ENCODE assay signal across 19 cellular contexts in the genomic region with DNA sequence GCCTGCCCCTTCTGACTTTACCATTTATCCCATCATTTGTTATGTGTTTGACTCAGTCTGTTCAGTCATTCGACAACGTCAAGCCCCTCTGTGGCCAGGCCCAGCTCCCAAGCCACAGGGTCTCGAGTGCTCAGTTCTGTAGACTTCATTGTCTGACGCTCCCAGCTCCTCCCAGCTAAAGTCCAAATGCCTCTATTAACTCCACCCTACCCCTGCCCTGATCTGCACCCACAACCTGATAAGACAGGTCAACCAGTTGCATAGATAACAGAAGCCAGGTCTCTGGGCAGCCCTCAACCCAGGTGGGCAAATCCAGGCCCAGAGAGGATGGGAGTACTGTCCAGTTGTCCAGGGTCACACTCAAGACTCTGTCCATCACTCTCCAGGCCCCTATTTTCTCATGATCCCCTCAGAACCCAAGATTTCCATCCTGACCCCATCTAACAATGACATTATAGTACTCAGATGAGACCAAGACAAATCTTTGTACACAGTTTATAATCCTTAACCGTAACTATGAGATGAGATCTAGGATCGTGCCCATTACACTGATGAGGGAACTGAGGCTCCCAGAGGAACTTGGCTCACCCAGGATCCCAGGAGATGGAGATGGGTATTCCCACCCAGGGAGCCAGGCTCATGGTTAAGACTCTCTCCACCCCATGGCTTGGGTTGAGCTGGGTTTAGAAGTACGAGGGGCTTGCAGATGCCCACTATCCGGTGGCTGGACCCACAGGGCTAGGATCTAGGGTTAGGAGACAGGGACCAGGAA. TPM values are rescaled to one million over a fixed set of nuclear protein-coding genes. Genes with fewer than 3 reads are reported as not detected.
DNase-seq lines count a peak whose midpoint lies in the region; FAIRE-seq and TF ChIP-seq lines count a peak whose summit lies in the region.
"Had no signal": no experiment of that assay in that cellular context is flagged by ENCODE, and none has a peak within 500 bp of the region (broad histone marks: within the 10 kb centered on the region; RNA-seq: fewer than 3 reads in every experiment).

No MANE protein-coding gene starts in this region.

- TF ChIP-seq RAD21 in liver (IDR thresholded peaks at IDR 0.05), result no peak

- H3K4me1 ChIP-seq in astrocyte (ENCODE audit: insufficient read depth, low read length), result peaks cover 3% of the 10 kb centered on the region
- H3K4me1 ChIP-seq in liver (ENCODE audit: control insufficient read depth in 4 of 4, insufficient read depth in 4 of 4, low read length in 3 of 4), result peaks cover 14 to 41% (median 33%) of the 10 kb centered on the region in 4 donors
- peaks cover 6 to 12% of the 10 kb centered on the region in 2 donors for H3K4me1 ChIP-seq in small intestine (ENCODE audit: control insufficient read depth in 2 of 2, insufficient read depth in 1 of 2, low read depth in 1 of 2, low read length in 1 of 2)

- H3K79me2 ChIP-seq in astrocyte (ENCODE audit: insufficient read depth, low read length), result no peaks in the 10 kb centered on the region

- peaks cover 5% of the 10 kb centered on the region for H3K4me1 Mint-ChIP-seq in astrocyte (ENCODE audit: low read depth, unreplicated experiment)
- no peaks in the 10 kb centered on the region for H3K4me1 Mint-ChIP-seq in activated T-helper 1 cell treated with anti-CD3 and anti-CD28 coated beads, Interleukin-12 subunit alpha, Interleukin-12 subunit beta, Interleukin-2, Interleukin-4 antibody, amounts not matched to agents 30 ng/mL and 10 ng/mL and 1 ng/mL, durations not matched to agents 14 hours and 24 hours and 36 hours (ENCODE audit: low read depth)

- peaks cover 20% of the 10 kb centered on the region for H3K36me3 Mint-ChIP-seq in astrocyte (ENCODE audit: low read depth, unreplicated experiment)
- H3K36me3 Mint-ChIP-seq in activated T-helper 1 cell treated with anti-CD3 and anti-CD28 coated beads, Interleukin-12 subunit alpha, Interleukin-12 subunit beta, Interleukin-2, Interleukin-4 antibody, amounts not matched to agents 30 ng/mL and 10 ng/mL and 1 ng/mL, durations not matched to agents 14 hours and 24 hours and 36 hours (ENCODE audit: low read depth), result peaks cover 11% of the 10 kb centered on the region

- peak overlapping the region; percentile 81 for H3K4me2 ChIP-seq in astrocyte (ENCODE audit: low read length)

- no peaks in the 10 kb centered on the region for H3K9me3 ChIP-seq in astrocyte (ENCODE audit: insufficient read depth, low read depth, low read length)
- no peaks in the 10 kb centered on the region for H3K9me3 ChIP-seq in liver (ENCODE audit: control insufficient read depth in 4 of 4, low read length in 3 of 4)
- H3K9me3 ChIP-seq in small intestine (ENCODE audit: control insufficient read depth, low read depth), result no peaks in the 10 kb centered on the region
- H3K9me3 ChIP-seq: esophagus squamous epithelium, ovary had no signal

- H3K27me3 ChIP-seq in H7 (ENCODE audit: control insufficient read depth, insufficient read depth, low read length), result peaks cover 21% of the 10 kb centered on the region; the same call in 1 of the 2 replicates
- no peaks in the 10 kb centered on the region for H3K27me3 ChIP-seq in astrocyte (ENCODE audit: insufficient read depth, low read length)
- no peaks in the 10 kb centered on the region for H3K27me3 ChIP-seq in liver (ENCODE audit: control insufficient read depth in 4 of 4, insufficient read depth in 4 of 4, low read length in 3 of 4)
- H3K27me3 ChIP-seq in small intestine (ENCODE audit: control insufficient read depth in 2 of 2, insufficient read depth in 2 of 2, low read length in 2 of 2), result no peaks in the 10 kb centered on the region
- H3K27me3 ChIP-seq: ovary had no signal

- H3K36me3 ChIP-seq in H7 (replicated peaks; ENCODE audit: control insufficient read depth, insufficient read depth, low read length), result peaks cover 1% of the 10 kb centered on the region; the same call in 1 of the 2 replicates
- H3K36me3 ChIP-seq in astrocyte (ENCODE audit: insufficient read depth, low read length), result no peaks in the 10 kb centered on the region
- peaks cover 0 to 5% (median 3%) of the 10 kb centered on the region in 4 donors for H3K36me3 ChIP-seq in liver (ENCODE audit: control insufficient read depth in 4 of 4, insufficient read depth in 3 of 4, low read depth in 1 of 4, low read length in 3 of 4)
- peaks cover 7 to 11% of the 10 kb centered on the region in 2 donors for H3K36me3 ChIP-seq in small intestine (ENCODE audit: control insufficient read depth in 2 of 2, insufficient read depth in 2 of 2, low read length in 2 of 2)
- H3K36me3 ChIP-seq: ovary had no signal

- 85% methylated on average over 8 of the region's 8 CpGs for WGBS in liver
- 20 to 75% (median 43%) methylated on average over 8 of the region's 8 CpGs for WGBS in small intestine, 3 donors

- H3K27ac ChIP-seq in astrocyte (ENCODE audit: low read depth, low read length), result no peak overlapping the region
- H3K27ac ChIP-seq in liver (ENCODE audit: low read depth in 1 of 2, low read length in 2 of 2), result no peak overlapping the region
- peak overlapping the region; percentile 74 to 86 for H3K27ac ChIP-seq in small intestine (ENCODE audit: low read depth in 1 of 2, low read length in 1 of 2)
- H3K27ac ChIP-seq: C4-2B, esophagus squamous epithelium, ovary had no signal

- H4K20me1 ChIP-seq in astrocyte (ENCODE audit: insufficient read depth, low read length), result no peaks in the 10 kb centered on the region

- peak overlapping the region; percentile 61; the same call in 1 of the 2 replicates for H3K4me3 ChIP-seq in H7 (ENCODE audit: insufficient read depth, low read depth, low read length)
- peak overlapping the region; percentile 46 for H3K4me3 ChIP-seq in astrocyte (ENCODE audit: insufficient read depth, low read depth, low read length)
- H3K4me3 ChIP-seq in liver (ENCODE audit: low read depth in 1 of 3, low read length in 3 of 3), result peak overlapping the region in 2 of 3 donors; percentile 67 to 68
- peak overlapping the region in 1 of 2 donors; percentile 72 for H3K4me3 ChIP-seq in small intestine (ENCODE audit: low read depth in 1 of 2, low read length in 2 of 2)
- H3K4me3 ChIP-seq: lung had no signal

- intact Hi-C loops in activated T-helper 1 cell treated with anti-CD3 and anti-CD28 coated beads, Interleukin-12 subunit alpha, Interleukin-12 subunit beta, Interleukin-2, Interleukin-4 antibody, amounts not matched to agents 30 ng/mL and 10 ng/mL and 1 ng/mL, durations not matched to agents 14 hours and 24 hours and 36 hours (cut with micrococcal nuclease), result no loop called here

- H3K9ac ChIP-seq in astrocyte (ENCODE audit: low read length) (no peak overlapping the region), liver (ENCODE audit: low read depth in 1 of 2, low read length in 2 of 2) (no peak overlapping the region)

- peak overlapping the region; percentile 64 for H2AFZ ChIP-seq in astrocyte (ENCODE audit: low read depth, low read length)

- FAIRE-seq in astrocyte (lab: Jason Lieb, UNC) (no peak), small intestine (lab: Jason Lieb, UNC) (no peak)
- FAIRE-seq: urothelium cell line had no signal

- no peak for DNase-seq in H7
- no peak for DNase-seq in astrocyte (ENCODE audit: low read depth)
- peak; percentile 95 for DNase-seq in small intestine
- DNase-seq in activated T-helper 1 cell treated with anti-CD3 and anti-CD28 coated beads, Interleukin-12 subunit alpha, Interleukin-12 subunit beta, Interleukin-2, Interleukin-4 antibody, amounts not matched to agents 30 ng/mL and 10 ng/mL and 1 ng/mL, durations not matched to agents 14 hours and 24 hours and 36 hours (ENCODE audit: low spot score), result no peak
- no peak for DNase-seq in nucleus accumbens (lab: John Stamatoyannopoulos, UW)
- DNase-seq in NCI-H2171 treated with DMSO at 0.1 percent for 48 hours (lab: John Stamatoyannopoulos, UW), result no peak
- DNase-seq: activated B cell treated with CpG ODN at 0.5 μM for 24 hours; activated naive CD4-positive, alpha-beta T cell; esophagus squamous epithelium; MM.1S; NCI-H2029; NCI-H526 treated with DMSO at 0.1 percent for 48 hours; ovary; stimulated activated naive CD4-positive, alpha-beta T cell treated with Interleukin-2 at 50 U/mL for 16 hours had no signal

- TF ChIP-seq CTCF in astrocyte (IDR thresholded peaks at IDR 0.05; ENCODE audit: insufficient read depth, low read depth, low read length), result no peak
- no peak for TF ChIP-seq CTCF in liver (IDR thresholded peaks at IDR 0.05; ENCODE audit: low read depth, low read length, missing input control)

- peak overlapping the region; percentile 77 for H3K4me3 Mint-ChIP-seq in astrocyte (ENCODE audit: unreplicated experiment)
- no peak overlapping the region for H3K4me3 Mint-ChIP-seq in activated T-helper 1 cell treated with anti-CD3 and anti-CD28 coated beads, Interleukin-12 subunit alpha, Interleukin-12 subunit beta, Interleukin-2, Interleukin-4 antibody, amounts not matched to agents 30 ng/mL and 10 ng/mL and 1 ng/mL, durations not matched to agents 14 hours and 24 hours and 36 hours
- H3K4me3 Mint-ChIP-seq: activated B cell treated with CpG ODN at 0.5 μM for 24 hours; dendritic cell treated with granulocyte-macrophage colony-stimulating factor and Interleukin-4, amounts not matched to agents 40 ng/mL and 50 ng/mL, for 4 days had no signal

- H3K27ac Mint-ChIP-seq in astrocyte (ENCODE audit: unreplicated experiment), result peak overlapping the region; percentile 53
- H3K27ac Mint-ChIP-seq in activated T-helper 1 cell treated with anti-CD3 and anti-CD28 coated beads, Interleukin-12 subunit alpha, Interleukin-12 subunit beta, Interleukin-2, Interleukin-4 antibody, amounts not matched to agents 30 ng/mL and 10 ng/mL and 1 ng/mL, durations not matched to agents 14 hours and 24 hours and 36 hours, result no peak overlapping the region
- H3K27ac Mint-ChIP-seq: activated B cell treated with CpG ODN at 0.5 μM for 24 hours; dendritic cell treated with granulocyte-macrophage colony-stimulating factor and Interleukin-4, amounts not matched to agents 40 ng/mL and 50 ng/mL, for 4 days had no signal

- H3K9me3 Mint-ChIP-seq in astrocyte (ENCODE audit: unreplicated experiment), result peaks cover 2% of the 10 kb centered on the region
- H3K9me3 Mint-ChIP-seq in activated T-helper 1 cell treated with anti-CD3 and anti-CD28 coated beads, Interleukin-12 subunit alpha, Interleukin-12 subunit beta, Interleukin-2, Interleukin-4 antibody, amounts not matched to agents 30 ng/mL and 10 ng/mL and 1 ng/mL, durations not matched to agents 14 hours and 24 hours and 36 hours, result no peaks in the 10 kb centered on the region
- H3K9me3 Mint-ChIP-seq: activated B cell treated with CpG ODN at 0.5 μM for 24 hours; dendritic cell treated with granulocyte-macrophage colony-stimulating factor and Interleukin-4, amounts not matched to agents 40 ng/mL and 50 ng/mL, for 4 days had no signal

- H3K27me3 Mint-ChIP-seq in astrocyte (ENCODE audit: low read depth, unreplicated experiment), result peaks cover 10% of the 10 kb centered on the region
- H3K27me3 Mint-ChIP-seq in activated T-helper 1 cell treated with anti-CD3 and anti-CD28 coated beads, Interleukin-12 subunit alpha, Interleukin-12 subunit beta, Interleukin-2, Interleukin-4 antibody, amounts not matched to agents 30 ng/mL and 10 ng/mL and 1 ng/mL, durations not matched to agents 14 hours and 24 hours and 36 hours (ENCODE audit: insufficient read depth), result peaks cover 24% of the 10 kb centered on the region

RNA-seq across cellular contexts. Expression of a gene that starts 1.1 kb away (rescaled TPM):
- total RNA-seq in H7 (2014; rRNA removed; shearing (Covaris generic)), result 0.52 and 1.4 TPM in 2 replicates
- total RNA-seq in astrocyte (4.4 and 5.0 TPM in 2 replicates), liver (1 to 10 TPM; 1.7 to 7.1 TPM)
- polyA plus RNA-seq in liver (10 to 100 TPM; 12.4 to 33.0 TPM), small intestine (100 to 1,000 TPM in 2 of 3 donors, 10 to 100 TPM in 1; 58.6 to 477 (median 154) TPM)
- not detected in 2 replicates for total RNA-seq in activated T-helper 1 cell treated with anti-CD3 and anti-CD28 coated beads, Interleukin-12 subunit alpha, Interleukin-12 subunit beta, Interleukin-2, Interleukin-4 antibody, amounts not matched to agents 30 ng/mL and 10 ng/mL and 1 ng/mL, durations not matched to agents 14 hours and 24 hours and 36 hours
- total RNA-seq: activated B cell treated with CpG ODN at 0.5 μM for 24 hours had no signal

RNA-seq across cellular contexts. Expression of a gene that starts 48.3 kb away (rescaled TPM):
- total RNA-seq in H7 (2014; rRNA removed; shearing (Covaris generic)), result 43.7 and 44.4 TPM in 2 replicates
- total RNA-seq in astrocyte (48.5 and 59.1 TPM in 2 replicates), liver (10 to 100 TPM; 11.2 to 17.2 TPM)
- polyA plus RNA-seq in liver (10 to 100 TPM; 12.4 to 18.9 TPM), small intestine (10 to 100 TPM; 32.9 to 66.4 (median 43.0) TPM)
- total RNA-seq in activated T-helper 1 cell treated with anti-CD3 and anti-CD28 coated beads, Interleukin-12 subunit alpha, Interleukin-12 subunit beta, Interleukin-2, Interleukin-4 antibody, amounts not matched to agents 30 ng/mL and 10 ng/mL and 1 ng/mL, durations not matched to agents 14 hours and 24 hours and 36 hours, result 76.3 and 79.8 TPM in 2 replicates

RNA-seq across cellular contexts. Expression of a gene that starts 48.6 kb away (rescaled TPM):
- total RNA-seq in H7 (2014; rRNA removed; shearing (Covaris generic)), result 39.9 and 43.3 TPM in 2 replicates
- total RNA-seq in astrocyte, result 36.8 and 37.0 TPM in 2 replicates
- total RNA-seq in liver, result 10 to 100 TPM; 23.0 to 31.0 TPM
- polyA plus RNA-seq in liver, result 10 to 100 TPM in 1 of 2 donors, 1 to 10 TPM in 1; 7.5 to 12.7 TPM
- 10 to 100 TPM; 11.6 to 22.0 (median 15.2) TPM for polyA plus RNA-seq in small intestine
- 71.4 and 73.4 TPM in 2 replicates for total RNA-seq in activated T-helper 1 cell treated with anti-CD3 and anti-CD28 coated beads, Interleukin-12 subunit alpha, Interleukin-12 subunit beta, Interleukin-2, Interleukin-4 antibody, amounts not matched to agents 30 ng/mL and 10 ng/mL and 1 ng/mL, durations not matched to agents 14 hours and 24 hours and 36 hours

Comparison
In these comparisons a context has a peak if more than half of its experiments do, and no peak if none do; other contexts are left out.
1. H3K27ac ChIP-seq: peak in small intestine (2 of 2); none in astrocyte (single experiment) and liver (0 of 2).